In the genomic region with DNA sequence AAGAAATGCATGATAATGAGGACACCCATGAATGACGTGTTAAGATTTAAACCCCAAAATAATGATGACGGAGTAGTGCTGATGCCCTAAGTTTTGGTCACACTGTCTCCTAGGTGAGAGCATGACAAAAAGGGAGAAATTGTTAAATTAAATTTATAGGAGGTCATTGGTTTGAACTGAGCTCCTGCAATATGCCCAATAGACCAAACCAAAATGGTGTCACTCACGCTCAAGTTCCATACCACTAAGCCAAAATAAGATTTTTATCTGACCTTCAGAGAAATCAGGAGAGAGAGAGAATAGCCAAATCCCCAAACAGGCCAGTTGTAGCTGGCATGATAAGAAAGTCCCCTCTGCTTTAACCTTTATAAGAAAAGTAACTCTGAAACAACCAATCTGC, we compare ENCODE assay signal across 12 cellular contexts. TPM values are rescaled to one million over a fixed set of nuclear protein-coding genes. Genes with fewer than 3 reads are reported as not detected.
A peak's percentile ranks its signal among the peaks of the same experiment; 100 is the strongest.
DNase-seq lines count a peak whose midpoint lies in the region; ATAC-seq and TF ChIP-seq lines count a peak whose summit lies in the region.
"Had no signal": no experiment of that assay in that cellular context is flagged by ENCODE, and none has a peak within 500 bp of the region (broad histone marks: within the 10 kb centered on the region; RNA-seq: fewer than 3 reads in every experiment).

No MANE protein-coding gene starts in this region.

- ATAC-seq in GM23338 (no peak), natural killer cell (no peak), HG02642 (IDR thresholded peaks at IDR 0.05; ENCODE audit: poor library complexity, unreplicated experiment) (no peak)

- H2AFZ ChIP-seq in GM23338 (no peak overlapping the region), mesenchymal stem cell (ENCODE audit: low read depth, low read length) (no peak overlapping the region)

- H3K4me2 ChIP-seq in GM23338, result peak overlapping the region; percentile 2; the same call in 1 of the 2 replicates
- H3K4me2 ChIP-seq in mesenchymal stem cell (ENCODE audit: low read length, poor library complexity, severe bottlenecking), result no peak overlapping the region

- no peak overlapping the region for H3K4ac ChIP-seq in mesenchymal stem cell (ENCODE audit: low read depth in 1 of 2, low read length in 2 of 2)

- CTCF ChIA-PET in CD4-positive, alpha-beta memory T cell (lab: Charles Lee; ENCODE audit: partially characterized antibody), result interaction anchor here (1.1 to 1.8 kb wide), 6 partner anchors 12 to 108 kb away, joined by 3 to 7 read pairs (median 4); no protein-coding TSS in a partner anchor

- H3K27me3 ChIP-seq in CD4-positive, alpha-beta memory T cell (ENCODE audit: insufficient read depth, low read length), result no peaks in the 10 kb centered on the region
- H3K27me3 ChIP-seq in GM23338 (ENCODE audit: insufficient read depth), result no peaks in the 10 kb centered on the region
- no peaks in the 10 kb centered on the region for H3K27me3 ChIP-seq in mesenchymal stem cell (ENCODE audit: control insufficient read depth in 1 of 2, insufficient read depth in 1 of 2, low read length in 2 of 2)

- H3K9me2 ChIP-seq in GM23338 (ENCODE audit: insufficient read depth), result no peaks in the 10 kb centered on the region

- H3K27me3 Mint-ChIP-seq in CD4-positive, alpha-beta memory T cell, result no peaks in the 10 kb centered on the region
- peaks cover 4% of the 10 kb centered on the region for H3K27me3 Mint-ChIP-seq in GM23338 (ENCODE audit: insufficient read depth, low read depth, poor library complexity)
- H3K27me3 Mint-ChIP-seq in natural killer cell (ENCODE audit: low read depth in 2 of 2), result no peaks in the 10 kb centered on the region

- H3K79me1 ChIP-seq in mesenchymal stem cell (replicated peaks; ENCODE audit: low read length, poor library complexity, severe bottlenecking), result peaks cover 42% of the 10 kb centered on the region

- H2AK5ac ChIP-seq in mesenchymal stem cell (ENCODE audit: low read length, severe bottlenecking), result no peak overlapping the region

- H2BK5ac ChIP-seq in mesenchymal stem cell (ENCODE audit: low read depth, low read length, poor library complexity, severe bottlenecking), result no peak overlapping the region

- no peak overlapping the region for H3K9ac ChIP-seq in mesenchymal stem cell (ENCODE audit: low read length)

- H3K9me3 Mint-ChIP-seq in CD4-positive, alpha-beta memory T cell, result no peaks in the 10 kb centered on the region
- H3K9me3 Mint-ChIP-seq in GM23338 (no peaks in the 10 kb centered on the region), natural killer cell (no peaks in the 10 kb centered on the region)

- no peak overlapping the region for H3K27ac ChIP-seq in CD4-positive, alpha-beta memory T cell (ENCODE audit: low read depth, low read length)
- H3K27ac ChIP-seq in GM23338 (ENCODE audit: low read depth) (no peak overlapping the region), caudate nucleus (ENCODE audit: low read depth, low read length) (peak overlapping the region; percentile 2), mesenchymal stem cell (ENCODE audit: low read length, poor library complexity, severe bottlenecking) (no peak overlapping the region)

- H3K4me1 Mint-ChIP-seq in CD4-positive, alpha-beta memory T cell, result peaks cover 77 to 99% (median 89%) of the 10 kb centered on the region in 4 donors
- H3K4me1 Mint-ChIP-seq in GM23338, result peaks cover 60% of the 10 kb centered on the region
- peaks cover 85 to 91% of the 10 kb centered on the region in 2 donors for H3K4me1 Mint-ChIP-seq in natural killer cell

- H2BK12ac ChIP-seq in mesenchymal stem cell (ENCODE audit: low read length in 2 of 2), result no peak overlapping the region

- H2BK15ac ChIP-seq in mesenchymal stem cell (ENCODE audit: low read depth, poor library complexity, severe bottlenecking), result no peak overlapping the region

- no peak overlapping the region for H3K23ac ChIP-seq in mesenchymal stem cell (ENCODE audit: low read length in 2 of 2)

- no peak overlapping the region for H4K8ac ChIP-seq in mesenchymal stem cell (ENCODE audit: low read length)

- peak overlapping the region; percentile 13 to 82 (median 72) for H3K27ac Mint-ChIP-seq in CD4-positive, alpha-beta memory T cell
- H3K27ac Mint-ChIP-seq in GM23338, result no peak overlapping the region
- peak overlapping the region; percentile 42 to 45 for H3K27ac Mint-ChIP-seq in natural killer cell

- TF ChIP-seq CTCF in GM23338 (conservative IDR thresholded peaks at IDR 0.05; ENCODE audit: low read depth in 2 of 2), result no peak
- TF ChIP-seq CTCF in natural killer cell (IDR thresholded peaks at IDR 0.05), result no peak

- H3K36me3 Mint-ChIP-seq in CD4-positive, alpha-beta memory T cell, result peaks cover 0 to 4% of the 10 kb centered on the region in 2 donors
- H3K36me3 Mint-ChIP-seq in GM23338 (ENCODE audit: low read depth) (peaks cover 5% of the 10 kb centered on the region; the same call in 2 of the 3 replicates), natural killer cell (no peaks in the 10 kb centered on the region)

- H3K4me3 ChIP-seq in CD4-positive, alpha-beta memory T cell (ENCODE audit: low read length in 2 of 2), result no peak overlapping the region
- H3K4me3 ChIP-seq in GM23338 (no peak overlapping the region), mesenchymal stem cell (ENCODE audit: insufficient read depth in 1 of 2, low read depth in 1 of 2, low read length in 2 of 2) (no peak overlapping the region)

- no peak overlapping the region for H3K18ac ChIP-seq in mesenchymal stem cell (ENCODE audit: low read depth in 1 of 2, low read length in 2 of 2)

- DNase-seq in CD4-positive, alpha-beta memory T cell, result no peak
- DNase-seq in GM23338 (ENCODE audit: low spot score) (no peak), caudate nucleus (lab: John Stamatoyannopoulos, UW) (no peak), natural killer cell (no peak), mesenchymal stem cell (no peak)
- no peak for DNase-seq in activated effector memory CD4-positive, alpha-beta T cell treated with Interleukin-2 at 50 U/mL for 16 hours
- DNase-seq: KG1; NCI-H1436; NCI-H2029; NCI-H446 treated with DMSO at 0.1 percent for 48 hours; NK-92 treated with Interleukin-12 subunit alpha and Interleukin-12 subunit beta, amount 100 ng/mL, for 24 hours had no signal

- no peaks in the 10 kb centered on the region for H4K20me1 ChIP-seq in GM23338 (replicated peaks; ENCODE audit: insufficient read depth)

- H3K79me2 ChIP-seq in GM23338 (replicated peaks; ENCODE audit: insufficient read depth), result peaks cover 77% of the 10 kb centered on the region

- POLR2A ChIA-PET in CD4-positive, alpha-beta memory T cell (lab: Charles Lee; ENCODE audit: partially characterized antibody), result interaction anchor here (1.0 to 7.5 kb wide), 5 partner anchors 11 to 39 kb away, joined by 3 to 73 read pairs (median 12); no protein-coding TSS in a partner anchor

- H3F3A ChIP-seq in GM23338 (replicated peaks; ENCODE audit: low read depth), result no peaks in the 10 kb centered on the region

- 97% methylated on average over 3 of the region's 3 CpGs for WGBS in mesenchymal stem cell

- peaks cover 97% of the 10 kb centered on the region for H3K4me1 ChIP-seq in CD4-positive, alpha-beta memory T cell (ENCODE audit: insufficient read depth, low read length)
- H3K4me1 ChIP-seq in GM23338 (ENCODE audit: insufficient read depth) (peaks cover 63% of the 10 kb centered on the region), mesenchymal stem cell (ENCODE audit: control insufficient read depth, insufficient read depth, low read depth, low read length) (peaks cover 10% of the 10 kb centered on the region)

- no peak overlapping the region for H3K14ac ChIP-seq in mesenchymal stem cell (ENCODE audit: low read length in 2 of 2)

- H2BK120ac ChIP-seq in mesenchymal stem cell (ENCODE audit: low read depth, low read length), result no peak overlapping the region

- peak overlapping the region in 4 of 8 donors; percentile 2 to 60 (median 45) for H3K4me3 Mint-ChIP-seq in CD4-positive, alpha-beta memory T cell
- H3K4me3 Mint-ChIP-seq in GM23338 (no peak overlapping the region), natural killer cell (peak overlapping the region; percentile 21)

- H3K9me3 ChIP-seq in CD4-positive, alpha-beta memory T cell (ENCODE audit: control insufficient read depth in 1 of 2, low read length in 2 of 2), result no peaks in the 10 kb centered on the region
- H3K9me3 ChIP-seq in mesenchymal stem cell (ENCODE audit: control insufficient read depth, low read length), result no peaks in the 10 kb centered on the region

- intact Hi-C loops in CD4-positive, alpha-beta memory T cell (cut with micrococcal nuclease), result loop anchor here (2.0 kb wide), 1 partner anchor 16 kb away; no protein-coding TSS in a partner anchor
- intact Hi-C loops in natural killer cell (cut with micrococcal nuclease), result no loop called here

- H4K91ac ChIP-seq in mesenchymal stem cell (ENCODE audit: low read length), result no peak overlapping the region

- no peaks in the 10 kb centered on the region for H3K36me3 ChIP-seq in CD4-positive, alpha-beta memory T cell (ENCODE audit: insufficient read depth, low read length)
- no peaks in the 10 kb centered on the region for H3K36me3 ChIP-seq in GM23338 (ENCODE audit: insufficient read depth)
- no peaks in the 10 kb centered on the region for H3K36me3 ChIP-seq in mesenchymal stem cell (ENCODE audit: control insufficient read depth in 1 of 2, insufficient read depth in 2 of 2, low read depth in 1 of 2, low read length in 2 of 2)

TF ChIP-seq in GM23338, 12 proteins besides CTCF, POLR2A, EP300 and RAD21:
- TF ChIP-seq ZNF331 (CRISPR knock-in tag; IDR thresholded peaks at IDR 0.05; ENCODE audit: low read depth), result no peak
- no peak for TF ChIP-seq STAT1 (IDR thresholded peaks at IDR 0.05; ENCODE audit: unreplicated experiment)

RNA-seq across cellular contexts. Expression of gene RAPGEF1, which starts 46.7 kb away (rescaled TPM):
- total RNA-seq in CD4-positive, alpha-beta memory T cell, result 100 to 1,000 TPM; 129 to 149 TPM
- 10 to 100 TPM in 1 of 2 donors, 1 to 10 TPM in 1; 1.5 to 23.0 TPM for polyA plus RNA-seq in CD4-positive, alpha-beta memory T cell
- total RNA-seq in GM23338 (2014; rRNA removed; shearing (Covaris generic)), result 80.7 and 82.8 TPM in 2 replicates
- 9.9 and 10.9 TPM in 2 replicates for polyA plus RNA-seq in GM23338 (2016; fragmentation: Nextera tagmentation; extraction: Ambion mirVana)
- total RNA-seq in natural killer cell, result 100 to 1,000 TPM; 210 to 224 (median 222) TPM
- polyA plus RNA-seq in mesenchymal stem cell (2013, experiment 1 of 2), result 27.5 TPM
- polyA plus RNA-seq in mesenchymal stem cell (2013, experiment 2 of 2), result 26.0 TPM
